In genomic region chrX:153083238-153083923, GRCh38 we compare ENCODE assay signal across 6 cellular contexts. TPM values are rescaled to one million over a fixed set of nuclear protein-coding genes. Genes with fewer than 3 reads are reported as not detected.
"Had no signal": no experiment of that assay in that cellular context is flagged by ENCODE, and none has a peak within 500 bp of the region (broad histone marks: within the 10 kb centered on the region; RNA-seq: fewer than 3 reads in every experiment).

No MANE protein-coding gene starts in this region.

RNA-seq across cellular contexts. Expression of gene PNMA6A, which starts 11.1 kb away (rescaled TPM):
- total RNA-seq: HT-29, M059J, PC-9, SJCRH30 had no signal

RNA-seq across cellular contexts. Expression of gene PNMA3, which starts 27.1 kb away (rescaled TPM):
- total RNA-seq: HT-29, IMR-90, M059J, PC-9, RPMI7951, SJCRH30 had no signal
